ENCODE assay signal across 27 cellular contexts in genomic region chr6:149615805-149616204, GRCh38. TPM values are rescaled to one million over a fixed set of nuclear protein-coding genes. Genes with fewer than 3 reads are reported as not detected.
DNase-seq lines count a peak whose midpoint lies in the region; ATAC-seq, FAIRE-seq and TF ChIP-seq lines count a peak whose summit lies in the region.
"Had no signal": no experiment of that assay in that cellular context is flagged by ENCODE, and none has a peak within 500 bp of the region (broad histone marks: within the 10 kb centered on the region; RNA-seq: fewer than 3 reads in every experiment).

No MANE protein-coding gene starts in this region.

- H3K79me2 ChIP-seq in K562 (ENCODE audit: control insufficient read depth, insufficient read depth, low read length): no peaks in the 10 kb centered on the region
- no peaks in the 10 kb centered on the region for H3K79me2 ChIP-seq in PC-3 (ENCODE audit: low read length)

- WGBS in K562 (ENCODE audit: insufficient coverage, low coverage, missing lambda C conversion rate): 77% methylated on average over 5 of the region's 5 CpGs

- no peak for DNase-seq in CD8-positive, alpha-beta T cell
- DNase-seq in HAP-1 (ENCODE audit: low spot score in 2 of 2) (peak; percentile 17 to 33), K562 (ENCODE audit: extremely low read depth in 1 of 4, low spot score in 3 of 4) (no peak), left kidney (ENCODE audit: low read depth, low spot score) (peak; percentile 9), anterior cingulate cortex (lab: John Stamatoyannopoulos, UW) (no peak), PC-3 (no peak)
- DNase-seq: Calu3; CD8-positive, alpha-beta memory T cell; DMS153; DND-41; H9; KG1; MG63; NCI-H1105 treated with DMSO at 0.1 percent for 48 hours; NCI-H2029; NCI-H2171; NCI-H226; NCI-H510A; NCI-H69; T-cell had no signal

- no peak for TF ChIP-seq RAD21 in K562 (CRISPR knock-in tag; conservative IDR thresholded peaks at IDR 0.05 in 1 of 2, IDR thresholded peaks at IDR 0.05 in 1 of 2)

- H3K9me1 ChIP-seq in K562 (ENCODE audit: control insufficient read depth, insufficient read depth, low read length): no peaks in the 10 kb centered on the region

- peaks cover 5% of the 10 kb centered on the region for H3K9me3 Mint-ChIP-seq in CD8-positive, alpha-beta T cell

- peak; percentile 60 for FAIRE-seq in K562 (lab: Jason Lieb, UNC)
- FAIRE-seq: A549, GM12892, GM18507 had no signal

- BruUV-seq in K562 (replicated peaks; lab: Mats Ljungman, UMichigan): no TSS peak
- no TSS peak for BruUV-seq in PC-3 (replicated peaks; lab: Mats Ljungman, UMichigan)

- H4K20me1 ChIP-seq in K562 (replicated peaks; ENCODE audit: control insufficient read depth, insufficient read depth, low read length) (0 out of 2 replicates have a peak, but pooled peaks cover 3% of the 10 kb centered on the region), PC-3 (ENCODE audit: low read length) (no peaks in the 10 kb centered on the region)

- POLR2A ChIA-PET in CD8-positive, alpha-beta T cell (lab: Charles Lee): no interaction called here
- POLR2A ChIA-PET in K562 (lab: Yijun Ruan, JAX): no interaction called here
- POLR2A ChIA-PET in PC-3 (lab: Charles Lee; ENCODE audit: unreplicated experiment): no interaction called here

- H3K4me3 ChIP-seq in CD8-positive, alpha-beta T cell (ENCODE audit: low read depth, low read length): no peak overlapping the region
- H3K4me3 ChIP-seq in HAP-1 (no peak overlapping the region), K562 (no peak overlapping the region), PC-3 (ENCODE audit: low read length) (no peak overlapping the region)
- H3K4me3 ChIP-seq: A549, GM23338, MG63, SJSA1 had no signal

- no peak overlapping the region for H3K27ac ChIP-seq in CD8-positive, alpha-beta T cell (ENCODE audit: low read depth, low read length)
- H3K27ac ChIP-seq in K562 (ENCODE audit: extremely low read depth, low read depth, low read length) (no peak overlapping the region), PC-3 (ENCODE audit: low read length) (no peak overlapping the region)
- H3K27ac ChIP-seq: A549, C4-2B, SJSA1 had no signal

- no peak overlapping the region for H3K4me2 ChIP-seq in K562 (ENCODE audit: insufficient read depth, low read length)
- H3K4me2 ChIP-seq in PC-3 (ENCODE audit: low read length): no peak overlapping the region
- H3K4me2 ChIP-seq: A549, GM23338 had no signal

- H3K36me3 ChIP-seq in CD8-positive, alpha-beta T cell (ENCODE audit: insufficient read depth, low read length): peaks cover 11% of the 10 kb centered on the region
- H3K36me3 ChIP-seq in HAP-1 (replicated peaks) (peaks cover 36% of the 10 kb centered on the region), K562 (ENCODE audit: control insufficient read depth, insufficient read depth, low read length) (peaks cover 29% of the 10 kb centered on the region), PC-3 (ENCODE audit: low read depth, low read length) (no peaks in the 10 kb centered on the region)

- H3K4me1 ChIP-seq in CD8-positive, alpha-beta T cell (ENCODE audit: insufficient read depth, low read length): no peaks in the 10 kb centered on the region
- H3K4me1 ChIP-seq in HAP-1: peaks cover 11% of the 10 kb centered on the region
- H3K4me1 ChIP-seq in K562 (replicated peaks in 1 of 2; ENCODE audit: control insufficient read depth in 2 of 2, insufficient read depth in 2 of 2, low read length in 2 of 2): no peaks in the 10 kb centered on the region
- no peaks in the 10 kb centered on the region for H3K4me1 ChIP-seq in PC-3 (ENCODE audit: insufficient read depth, low read length)
- H3K4me1 ChIP-seq: A549, SJSA1 had no signal

- H3K9ac ChIP-seq in K562 (ENCODE audit: insufficient read depth in 1 of 2, low read depth in 2 of 2, low read length in 2 of 2) (no peak overlapping the region), PC-3 (ENCODE audit: low read length) (no peak overlapping the region)

- TF ChIP-seq CTCF in CD8-positive, alpha-beta T cell (IDR thresholded peaks at IDR 0.05): no peak
- TF ChIP-seq CTCF in K562 (IDR thresholded peaks at IDR 0.05 in 2 of 3, conservative IDR thresholded peaks at IDR 0.05 in 1 of 3; ENCODE audit: insufficient read depth in 2 of 3, low read depth in 1 of 3, low read length in 3 of 3): no peak
- TF ChIP-seq CTCF in PC-3 (conservative IDR thresholded peaks at IDR 0.05; ENCODE audit: low read depth, low read length): no peak

- H3K36me3 Mint-ChIP-seq in CD8-positive, alpha-beta T cell: peaks cover 61% of the 10 kb centered on the region

- no peak overlapping the region for H3K4me3 Mint-ChIP-seq in CD8-positive, alpha-beta T cell
- H3K4me3 Mint-ChIP-seq: CD8-positive, alpha-beta memory T cell; GM23338; H9; T-cell had no signal

- no peaks in the 10 kb centered on the region for H3K27me3 ChIP-seq in CD8-positive, alpha-beta T cell (ENCODE audit: insufficient read depth, low read length)
- H3K27me3 ChIP-seq in HAP-1 (ENCODE audit: low read depth) (no peaks in the 10 kb centered on the region), K562 (ENCODE audit: control insufficient read depth in 2 of 2, insufficient read depth in 2 of 2, low read length in 2 of 2) (no peaks in the 10 kb centered on the region), PC-3 (ENCODE audit: low read length) (no peaks in the 10 kb centered on the region)
- H3K27me3 ChIP-seq: MG63, SJSA1 had no signal

- no peaks in the 10 kb centered on the region for H3K9me3 ChIP-seq in CD8-positive, alpha-beta T cell (ENCODE audit: low read length)
- H3K9me3 ChIP-seq in HAP-1 (no peaks in the 10 kb centered on the region), K562 (replicated peaks; ENCODE audit: control insufficient read depth, insufficient read depth, low read depth, low read length) (no peaks in the 10 kb centered on the region), PC-3 (ENCODE audit: low read length) (no peaks in the 10 kb centered on the region)
- H3K9me3 ChIP-seq: A549, MG63 had no signal

- peak overlapping the region; percentile 6 for H3K27ac Mint-ChIP-seq in CD8-positive, alpha-beta T cell
- H3K27ac Mint-ChIP-seq: GM23338, H9, T-cell had no signal

- CTCF ChIA-PET in CD8-positive, alpha-beta T cell (lab: Charles Lee): no interaction called here
- CTCF ChIA-PET in K562 (lab: Yijun Ruan, JAX; ENCODE audit: low intra/inter-chr PET ratio): no interaction called here
- CTCF ChIA-PET in PC-3 (lab: Charles Lee): no interaction called here

- H2AFZ ChIP-seq in K562 (ENCODE audit: low read depth, low read length): no peak overlapping the region
- no peak overlapping the region for H2AFZ ChIP-seq in PC-3 (ENCODE audit: low read length)
- H2AFZ ChIP-seq: GM23338 had no signal

- H3K27me3 Mint-ChIP-seq in CD8-positive, alpha-beta T cell (ENCODE audit: low read depth): no peaks in the 10 kb centered on the region
- H3K27me3 Mint-ChIP-seq: CD8-positive, alpha-beta memory T cell; T-cell had no signal

- TF ChIP-seq EP300 in K562 (IDR thresholded peaks at IDR 0.05; ENCODE audit: low read length): no peak

- intact Hi-C loops in CD8-positive, alpha-beta T cell (cut with DNase I, micrococcal nuclease): no loop called here
- intact Hi-C loops in K562 (cut with micrococcal nuclease) (no loop called here), PC-3 (cut with micrococcal nuclease) (no loop called here)

- no peak for ATAC-seq in CD8-positive, alpha-beta T cell
- no peak for ATAC-seq in K562
- ATAC-seq in GM18498 (IDR thresholded peaks at IDR 0.05; ENCODE audit: unreplicated experiment): no peak
- no peak for ATAC-seq in PC-3
- ATAC-seq: A549, GM23338, T-cell had no signal

- H3F3A ChIP-seq in PC-3 (ENCODE audit: low read length, unreplicated experiment): no peaks in the 10 kb centered on the region

- peaks cover 5% of the 10 kb centered on the region for H3K4me1 Mint-ChIP-seq in CD8-positive, alpha-beta T cell (ENCODE audit: low read depth)
- H3K4me1 Mint-ChIP-seq: GM23338 had no signal

- TF ChIP-seq POLR2A in K562 (conservative IDR thresholded peaks at IDR 0.05): no peak

- no peaks in the 10 kb centered on the region for H3K9me2 ChIP-seq in PC-3 (replicated peaks; ENCODE audit: low read length)

- in situ Hi-C loops in HAP-1 (cut with MboI; ENCODE audit: low sequenced_read_pairs) (no loop called here), K562 (cut with MboI) (no loop called here)

RNA-seq across cellular contexts. Expression of gene KATNA1, which starts 32.7 kb away (rescaled TPM):
- total RNA-seq in CD8-positive, alpha-beta T cell: 10 to 100 TPM; 18.0 to 20.8 TPM
- total RNA-seq in K562 (2011; cell fraction: chromatin; rRNA removed; ENCODE audit: low replicate concordance): 55.2 and 95.6 TPM in 2 replicates
- total RNA-seq in K562 (2011; cell fraction: nucleolus; rRNA removed): 29.5 and 30.9 TPM in 2 replicates
- 37.0 and 41.8 TPM in 2 replicates for total RNA-seq in K562 (2011; cell fraction: nucleoplasm; rRNA removed)
- total RNA-seq in K562 (2014; rRNA removed) (41.1 and 45.0 TPM in 2 replicates), K562 (2014; rRNA removed; fragmentation: Illumina TruSeq; extraction: Trizol) (53.5 and 63.0 TPM in 2 replicates), K562 (2015; rRNA removed; fragmentation: Illumina TruSeq; extraction: Trizol) (40.6 and 44.5 TPM in 2 replicates), K562 (2021) (33.9 and 34.6 TPM in 2 replicates), PC-3 (2014; rRNA removed) (11.4 and 18.1 TPM in 2 replicates)
- polyA plus RNA-seq in K562 (2011; rRNA removed) (58.1 and 76.9 TPM in 2 replicates), K562 (2014; fragmentation: Illumina TruSeq; extraction: Trizol) (55.0 and 56.7 TPM in 2 replicates), K562 (2014; fragmentation: Nextera tagmentation; extraction: Ambion mirVana) (10 to 100 TPM; 22.5 to 33.3 TPM), K562 (2014; rRNA removed) (41.8 and 47.5 TPM in 2 replicates)
- 18.7 and 24.8 TPM in 2 replicates for polyA plus RNA-seq in K562 (2011; cell fraction: cytosol; rRNA removed)
- 22.6 and 33.0 TPM in 2 replicates for polyA plus RNA-seq in K562 (2011; cell fraction: nucleus; rRNA removed)
- polyA plus RNA-seq in K562 (2012): 29.5 and 31.6 TPM in 2 replicates
- 74.6 and 86.8 TPM in 2 replicates for polyA minus RNA-seq in K562 (2011; rRNA and poly(A)+ RNA removed)
- polyA minus RNA-seq in K562 (2011; cell fraction: cytosol; rRNA and poly(A)+ RNA removed): 27.4 and 28.3 TPM in 2 replicates
- 20.9 and 34.8 TPM in 2 replicates for polyA minus RNA-seq in K562 (2011; cell fraction: nucleus; rRNA and poly(A)+ RNA removed)

RNA-seq across cellular contexts. Expression of gene GINM1, which starts 49.6 kb away (rescaled TPM):
- 10 to 100 TPM; 32.7 to 35.2 TPM for total RNA-seq in CD8-positive, alpha-beta T cell
- total RNA-seq in K562 (2011; cell fraction: chromatin; rRNA removed; ENCODE audit: low replicate concordance): 11.6 and 25.2 TPM in 2 replicates
- total RNA-seq in K562 (2011; cell fraction: nucleolus; rRNA removed): 10.0 and 11.8 TPM in 2 replicates
- 15.3 and 19.5 TPM in 2 replicates for total RNA-seq in K562 (2011; cell fraction: nucleoplasm; rRNA removed)
- 11.4 and 15.4 TPM in 2 replicates for total RNA-seq in K562 (2014; rRNA removed)
- total RNA-seq in K562 (2014; rRNA removed; fragmentation: Illumina TruSeq; extraction: Trizol): 19.3 and 23.8 TPM in 2 replicates
- 16.2 and 16.5 TPM in 2 replicates for total RNA-seq in K562 (2015; rRNA removed; fragmentation: Illumina TruSeq; extraction: Trizol)
- total RNA-seq in K562 (2021): 13.9 and 15.7 TPM in 2 replicates
- 11.6 and 14.2 TPM in 2 replicates for polyA plus RNA-seq in K562 (2011; rRNA removed)
- polyA plus RNA-seq in K562 (2011; cell fraction: cytosol; rRNA removed): 3.3 and 5.5 TPM in 2 replicates
- 4.1 and 4.2 TPM in 2 replicates for polyA plus RNA-seq in K562 (2011; cell fraction: nucleus; rRNA removed)
- 13.8 and 23.0 TPM in 2 replicates for polyA plus RNA-seq in K562 (2012)
- 15.2 and 15.4 TPM in 2 replicates for polyA plus RNA-seq in K562 (2014; fragmentation: Illumina TruSeq; extraction: Trizol)
- polyA plus RNA-seq in K562 (2014; fragmentation: Nextera tagmentation; extraction: Ambion mirVana): 1 to 10 TPM; 5.0 to 6.1 TPM
- 12.9 and 13.0 TPM in 2 replicates for polyA plus RNA-seq in K562 (2014; rRNA removed)
- 8.1 and 9.8 TPM in 2 replicates for polyA minus RNA-seq in K562 (2011; rRNA and poly(A)+ RNA removed)
- 5.5 and 8.3 TPM in 2 replicates for polyA minus RNA-seq in K562 (2011; cell fraction: cytosol; rRNA and poly(A)+ RNA removed)
- polyA minus RNA-seq in K562 (2011; cell fraction: nucleus; rRNA and poly(A)+ RNA removed): 2.8 and 3.6 TPM in 2 replicates
- total RNA-seq in PC-3 (2014; rRNA removed): 15.0 and 19.2 TPM in 2 replicates

Comparison
In these comparisons a context has a peak if more than half of its experiments do, and no peak if none do; other contexts are left out.
1. DNase-seq: peak in HAP-1 (2 of 2) and left kidney (single experiment); none in CD8-positive, alpha-beta T cell (0 of 7), K562 (0 of 4), anterior cingulate cortex (0 of 58) and PC-3 (single experiment).